ENCODE assay signal across 18 cellular contexts in the genomic region with DNA sequence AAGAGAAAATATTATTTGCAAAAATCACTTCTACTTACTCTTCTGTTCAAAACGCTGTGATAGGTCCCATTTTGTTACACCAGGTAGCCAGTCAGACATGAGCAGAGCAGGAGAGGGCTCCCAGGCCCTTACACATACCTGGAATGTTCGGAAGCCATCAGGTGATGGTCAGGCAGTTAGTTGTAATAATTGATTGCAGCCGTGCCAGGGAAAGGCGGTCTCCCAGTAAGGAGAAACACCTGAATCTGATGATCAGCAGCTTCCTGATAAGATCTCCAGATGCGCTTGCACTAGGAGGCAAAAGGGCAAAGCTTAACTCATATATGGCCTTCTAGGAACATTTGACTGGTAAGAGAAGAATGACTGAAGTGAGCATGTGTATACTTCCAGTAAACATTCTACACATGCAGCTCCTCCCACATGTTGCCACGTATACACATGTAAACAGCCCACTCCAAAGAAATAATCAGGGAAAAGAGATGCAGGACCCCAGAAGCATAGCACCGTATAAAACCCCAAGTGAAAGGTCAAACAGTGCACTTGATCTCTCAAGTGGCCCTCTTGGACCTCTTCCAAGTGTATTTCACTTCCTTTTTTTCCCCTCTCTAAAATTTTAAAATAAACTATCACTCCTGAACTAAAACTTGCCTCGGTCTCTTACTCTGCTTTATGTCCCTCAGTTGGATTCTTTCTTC.
DNase-seq lines count a peak whose midpoint lies in the region; ATAC-seq lines count a peak whose summit lies in the region.
"Had no signal": no experiment of that assay in that cellular context is flagged by ENCODE, and none has a peak within 500 bp of the region (broad histone marks: within the 10 kb centered on the region; RNA-seq: fewer than 3 reads in every experiment).

No MANE protein-coding gene starts in this region.

- peak; percentile 58 for ATAC-seq in HG03432 (IDR thresholded peaks at IDR 0.05; ENCODE audit: unreplicated experiment)
- no peak for ATAC-seq in GM21786 (IDR thresholded peaks at IDR 0.05; ENCODE audit: unreplicated experiment)
- no peak for ATAC-seq in left lobe of liver

- DNase-seq in SKM-1 (lab: John Stamatoyannopoulos, UW; ENCODE audit: unreplicated experiment) (peak; percentile 4), SKM-1 treated with dmso at 0.1 percent for 144 hours (lab: John Stamatoyannopoulos, UW; ENCODE audit: unreplicated experiment) (no peak), RPMI8226 (peak; percentile 79), islet precursor cell (peak; percentile 63), NCI-H226 (no peak), left lobe of liver (ENCODE audit: low spot score) (no peak)
- DNase-seq: Caco-2; CD4-positive, CD25-positive, alpha-beta regulatory T cell; DMS79 treated with DMSO at 0.1 percent for 48 hours; GOT3; MG63; NCI-H187 treated with DMSO at 0.1 percent for 48 hours; NCI-H2171 treated with DMSO at 0.1 percent for 48 hours; NCI-H510A; NCI-H82; SIG-M5 had no signal

Comparison
In these comparisons a context has a peak if more than half of its experiments do, and no peak if none do; other contexts are left out.
1. DNase-seq: peak in SKM-1 (single experiment), RPMI8226 (single experiment) and islet precursor cell (single experiment); none in SKM-1 treated with dmso at 0.1 percent for 144 hours (single experiment), NCI-H226 (single experiment) and left lobe of liver (single experiment).